8 cellular contexts compared by ENCODE assay signal in the genomic region with DNA sequence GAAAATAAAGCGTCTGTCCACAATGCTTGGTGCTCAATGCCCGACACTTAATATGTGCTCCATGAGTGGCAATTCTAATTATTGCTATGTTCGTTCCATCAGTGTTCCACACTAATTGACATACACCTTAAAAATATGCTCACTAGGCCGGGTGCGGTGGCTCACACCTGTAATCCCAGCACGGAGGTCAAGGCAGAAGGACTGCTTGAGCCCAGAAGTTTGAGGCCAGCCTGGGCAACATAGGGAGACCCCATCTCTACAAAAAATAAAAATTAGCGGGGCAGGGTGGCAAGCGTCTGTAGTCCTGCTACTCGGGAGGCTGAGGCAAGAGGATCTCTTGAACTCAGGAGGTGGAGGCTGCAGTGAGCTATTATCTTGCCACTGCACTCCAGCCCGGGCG. TPM values are rescaled to one million over a fixed set of nuclear protein-coding genes. Genes with fewer than 3 reads are reported as not detected.
DNase-seq lines count a peak whose midpoint lies in the region; TF ChIP-seq lines count a peak whose summit lies in the region.

No MANE protein-coding gene starts in this region.

- H4K20me1 ChIP-seq in BLaER1, result peaks cover 34% of the 10 kb centered on the region
- H4K20me1 ChIP-seq in Loucy (ENCODE audit: insufficient read depth, low read length, poor library complexity, severe bottlenecking), result peaks cover 36% of the 10 kb centered on the region
- H4K20me1 ChIP-seq in neural progenitor cell (ENCODE audit: low read depth), result peaks cover 6% of the 10 kb centered on the region

- H3K4me1 ChIP-seq in BLaER1, result peaks cover 39% of the 10 kb centered on the region
- H3K4me1 ChIP-seq in Loucy (ENCODE audit: insufficient read depth, low read length, poor library complexity, severe bottlenecking), result peaks cover 23% of the 10 kb centered on the region
- peaks cover 6% of the 10 kb centered on the region for H3K4me1 ChIP-seq in colonic mucosa
- no peaks in the 10 kb centered on the region for H3K4me1 ChIP-seq in neural progenitor cell

- peaks cover 2% of the 10 kb centered on the region for H3K36me3 Mint-ChIP-seq in neural progenitor cell

- TF ChIP-seq CTCF in Loucy (conservative IDR thresholded peaks at IDR 0.05; ENCODE audit: low read length) (no peak), colonic mucosa (IDR thresholded peaks at IDR 0.05) (no peak), neural progenitor cell (IDR thresholded peaks at IDR 0.05) (no peak), GM13976 (IDR thresholded peaks at IDR 0.05; ENCODE audit: borderline replicate concordance, control extremely low read depth, extremely low read depth, insufficient read depth, missing control alignments) (no peak)

- H3K4me3 Mint-ChIP-seq in neural progenitor cell, result peak overlapping the region; percentile 86

- H3K4me3 ChIP-seq in BLaER1 (peak overlapping the region; percentile 99), Loucy (ENCODE audit: low read length, poor library complexity, severe bottlenecking) (peak overlapping the region; percentile 98), colonic mucosa (peak overlapping the region; percentile 86), neural progenitor cell (no peak overlapping the region)

- H3F3A ChIP-seq in Loucy (ENCODE audit: low read depth) (no peaks in the 10 kb centered on the region), neural progenitor cell (ENCODE audit: low read depth) (peaks cover 26% of the 10 kb centered on the region)

- no peaks in the 10 kb centered on the region for H3K9me3 ChIP-seq in BLaER1
- no peaks in the 10 kb centered on the region for H3K9me3 ChIP-seq in Loucy (ENCODE audit: insufficient read depth, low read depth, low read length)
- H3K9me3 ChIP-seq in colonic mucosa, result no peaks in the 10 kb centered on the region
- H3K9me3 ChIP-seq in neural progenitor cell (ENCODE audit: low read depth), result no peaks in the 10 kb centered on the region

- H3K27me3 Mint-ChIP-seq in neural progenitor cell (ENCODE audit: insufficient read depth, low read depth), result no peaks in the 10 kb centered on the region

- peaks cover 31% of the 10 kb centered on the region for H3K4me1 Mint-ChIP-seq in neural progenitor cell

- no peaks in the 10 kb centered on the region for H3K9me3 Mint-ChIP-seq in neural progenitor cell

- H2AFZ ChIP-seq in Loucy (ENCODE audit: low read length) (peak overlapping the region; percentile 100), neural progenitor cell (replicated peaks) (no peak overlapping the region)

- H3K27ac ChIP-seq in BLaER1, result peak overlapping the region; percentile 93; the same call in 1 of the 2 replicates
- H3K27ac ChIP-seq in colonic mucosa, result peak overlapping the region; percentile 74
- H3K27ac ChIP-seq in neural progenitor cell, result no peak overlapping the region

- no peaks in the 10 kb centered on the region for H3K36me3 ChIP-seq in BLaER1
- H3K36me3 ChIP-seq in Loucy (ENCODE audit: insufficient read depth, low read length), result no peaks in the 10 kb centered on the region
- no peaks in the 10 kb centered on the region for H3K36me3 ChIP-seq in colonic mucosa
- no peaks in the 10 kb centered on the region for H3K36me3 ChIP-seq in neural progenitor cell

- H3K9me2 ChIP-seq in Loucy (replicated peaks; ENCODE audit: low read depth, low read length), result no peaks in the 10 kb centered on the region

- H3K27me3 ChIP-seq in BLaER1, result no peaks in the 10 kb centered on the region
- H3K27me3 ChIP-seq in Loucy (ENCODE audit: insufficient read depth, low read length, poor library complexity, severe bottlenecking), result no peaks in the 10 kb centered on the region
- no peaks in the 10 kb centered on the region for H3K27me3 ChIP-seq in colonic mucosa
- H3K27me3 ChIP-seq in neural progenitor cell, result no peaks in the 10 kb centered on the region

- in situ Hi-C loops in GM13976 (cut with MboI; ENCODE audit: low sequenced_read_pairs, unreplicated experiment), result loop anchor here (10.0 to 25.0 kb wide), 2 partner anchors 188 to 446 kb away; no protein-coding TSS in a partner anchor

- peak overlapping the region; percentile 80 for H3K4me2 ChIP-seq in BLaER1
- peak overlapping the region; percentile 84 for H3K4me2 ChIP-seq in Loucy (ENCODE audit: low read depth, low read length, poor library complexity, severe bottlenecking)
- peak overlapping the region; percentile 75 for H3K4me2 ChIP-seq in neural progenitor cell

- H3K27ac Mint-ChIP-seq in neural progenitor cell, result peak overlapping the region; percentile 51

- peak overlapping the region; percentile 93 for H3K9ac ChIP-seq in BLaER1
- H3K9ac ChIP-seq in Loucy (ENCODE audit: low read depth, low read length, poor library complexity, severe bottlenecking), result peak overlapping the region; percentile 86
- H3K9ac ChIP-seq in colonic mucosa (ENCODE audit: low read depth in 2 of 2, low read length in 2 of 2), result peak overlapping the region; percentile 70 to 91
- no peak overlapping the region for H3K9ac ChIP-seq in neural progenitor cell

- H3K79me2 ChIP-seq in Loucy (ENCODE audit: insufficient read depth, low read length) (peaks cover 38% of the 10 kb centered on the region), neural progenitor cell (ENCODE audit: low read depth) (peaks cover 36% of the 10 kb centered on the region)

- DNase-seq in colonic mucosa (peak; percentile 20), neural progenitor cell (ENCODE audit: low spot score) (no peak), GM13976 (ENCODE audit: low spot score) (no peak), NCI-H69 (lab: John Stamatoyannopoulos, UW) (no peak), inferior parietal cortex (ENCODE audit: extremely low spot score) (no peak), LoVo (ENCODE audit: low spot score) (no peak)

- intact Hi-C loops in colonic mucosa (cut with DNase I), result loop anchor here (10.0 kb wide), 1 partner anchor 118 kb away; no protein-coding TSS in a partner anchor

RNA-seq across cellular contexts. Expression of gene HECTD4, which starts 0.6 kb away (rescaled TPM):
- total RNA-seq in colonic mucosa (10 to 100 TPM; 39.6 to 41.7 TPM), neural progenitor cell (ENCODE audit: low replicate concordance) (11.0 and 16.8 TPM in 2 replicates)

RNA-seq across cellular contexts. Expression of gene RPL6, which starts 26.5 kb away (rescaled TPM):
- total RNA-seq in colonic mucosa (1,000 to 10,000 TPM in 1 of 2 donors, 100 to 1,000 TPM in 1; 782 to 1,047 TPM), neural progenitor cell (ENCODE audit: low replicate concordance) (3,234 and 3,685 TPM in 2 replicates)

RNA-seq across cellular contexts. Expression of gene PTPN11, which starts 35.9 kb away (rescaled TPM):
- total RNA-seq in colonic mucosa, result 10 to 100 TPM; 81.5 to 82.3 TPM
- total RNA-seq in neural progenitor cell (ENCODE audit: low replicate concordance), result 67.5 and 85.2 TPM in 2 replicates
